8 cellular contexts compared by ENCODE assay signal in the genomic region with DNA sequence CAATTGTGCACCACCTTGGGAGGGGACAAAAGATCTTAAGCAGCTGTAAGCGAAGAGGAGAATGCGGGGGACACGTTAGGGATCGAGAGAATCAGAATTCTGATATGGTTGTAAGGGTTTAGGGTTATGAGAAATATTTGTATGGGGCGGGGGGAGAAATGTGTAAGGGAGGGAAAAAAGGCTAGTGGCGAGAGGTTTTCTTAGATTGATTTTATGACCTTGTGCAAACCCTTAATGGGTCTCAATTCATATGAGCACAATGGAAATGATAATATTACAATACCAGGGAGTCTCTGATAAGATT. TPM values are rescaled to one million over a fixed set of nuclear protein-coding genes. Genes with fewer than 3 reads are reported as not detected.
DNase-seq lines count a peak whose midpoint lies in the region; ATAC-seq and TF ChIP-seq lines count a peak whose summit lies in the region.

No MANE protein-coding gene starts in this region.

- peaks cover 5 to 33% of the 10 kb centered on the region in 2 experiments; a peak in 2 of 4 replicates for H3K79me1 ChIP-seq in IMR-90 (ENCODE audit: low read depth in 1 of 2, low read length in 2 of 2)

- no peaks in the 10 kb centered on the region for H3K4me1 ChIP-seq in IMR-90 (ENCODE audit: control insufficient read depth, insufficient read depth, low read length)
- peaks cover 13% of the 10 kb centered on the region for H3K4me1 ChIP-seq in mucosa of stomach (ENCODE audit: control insufficient read depth, insufficient read depth, low read length)

- H3K27ac ChIP-seq in 22Rv1 (peak overlapping the region; percentile 79), IMR-90 (ENCODE audit: insufficient read depth, low read length) (peak overlapping the region; percentile 91)

- peak overlapping the region; percentile 98 for H3K56ac ChIP-seq in IMR-90 (ENCODE audit: extremely low read depth, insufficient read depth, low read length)

- H2BK5ac ChIP-seq in IMR-90 (ENCODE audit: low read depth, low read length, poor library complexity, severe bottlenecking): peak overlapping the region; percentile 47

- H3K27me3 ChIP-seq in IMR-90 (ENCODE audit: control insufficient read depth, insufficient read depth, low read length): no peaks in the 10 kb centered on the region
- H3K27me3 ChIP-seq in mucosa of stomach (ENCODE audit: control insufficient read depth, insufficient read depth, low read length): no peaks in the 10 kb centered on the region

- in situ Hi-C loops in IMR-90 (cut with MboI; ENCODE audit: low sequenced_read_pairs) (no loop called here), GM13976 (cut with MboI; ENCODE audit: low sequenced_read_pairs, unreplicated experiment) (no loop called here)

- H3K14ac ChIP-seq in IMR-90 (replicated peaks; ENCODE audit: low read depth, low read length): peak overlapping the region; percentile 94

- H2AK5ac ChIP-seq in IMR-90 (ENCODE audit: low read depth, low read length): no peak overlapping the region

- peak overlapping the region; percentile 90 for H2BK120ac ChIP-seq in IMR-90 (ENCODE audit: low read depth, low read length)

- peak overlapping the region; percentile 56 for H2AK9ac ChIP-seq in IMR-90 (replicated peaks; ENCODE audit: low read depth, low read length, poor library complexity)

- H3K36me3 ChIP-seq in IMR-90 (ENCODE audit: control insufficient read depth, insufficient read depth, low read length) (peaks cover 2% of the 10 kb centered on the region), mucosa of stomach (ENCODE audit: control insufficient read depth, insufficient read depth, low read length) (no peaks in the 10 kb centered on the region)

- WGBS in IMR-90 (ENCODE audit: extremely low coverage in 2 of 2, insufficient read length in 1 of 2), 2 experiments: 0 to 100% methylated on average over 2 to 5 of the region's 6 CpGs

- peaks cover 38% of the 10 kb centered on the region for H3K4me1 Mint-ChIP-seq in central memory CD8-positive, alpha-beta T cell

- H2AFZ ChIP-seq in IMR-90 (replicated peaks; ENCODE audit: low read length, poor library complexity): peak overlapping the region; percentile 95

- no peak overlapping the region for H2BK20ac ChIP-seq in IMR-90 (ENCODE audit: low read depth, low read length)

- no peak overlapping the region for H2BK15ac ChIP-seq in IMR-90 (ENCODE audit: low read depth, low read length)

- H3K36me3 Mint-ChIP-seq in central memory CD8-positive, alpha-beta T cell (ENCODE audit: insufficient read depth): peaks cover 11% of the 10 kb centered on the region

- H3K4me3 Mint-ChIP-seq in central memory CD8-positive, alpha-beta T cell: peak overlapping the region; percentile 93

- no peaks in the 10 kb centered on the region for H3K27me3 Mint-ChIP-seq in central memory CD8-positive, alpha-beta T cell

- peak overlapping the region; percentile 91 for H4K5ac ChIP-seq in IMR-90 (ENCODE audit: low read depth, low read length)

- no peaks in the 10 kb centered on the region for H3K9me3 ChIP-seq in IMR-90 (ENCODE audit: control insufficient read depth, insufficient read depth, low read length)
- H3K9me3 ChIP-seq in mucosa of stomach (ENCODE audit: control insufficient read depth, low read length): no peaks in the 10 kb centered on the region

- CTCF ChIA-PET in IMR-90 (lab: Yijun Ruan, JAX): no interaction called here

- TF ChIP-seq CTCF in 22Rv1 (IDR thresholded peaks at IDR 0.05): no peak
- TF ChIP-seq CTCF in IMR-90 (conservative IDR thresholded peaks at IDR 0.05; ENCODE audit: low read depth, low read length): no peak
- no peak for TF ChIP-seq CTCF in GM13976 (IDR thresholded peaks at IDR 0.05; ENCODE audit: borderline replicate concordance, control extremely low read depth, extremely low read depth, insufficient read depth, missing control alignments)

- H3K27ac Mint-ChIP-seq in central memory CD8-positive, alpha-beta T cell (ENCODE audit: low read depth): peak overlapping the region; percentile 90

- no peak for TF ChIP-seq RAD21 in IMR-90 (IDR thresholded peaks at IDR 0.05; ENCODE audit: low read length)

- H4K91ac ChIP-seq in IMR-90 (ENCODE audit: insufficient read depth, low read depth, low read length): peak overlapping the region; percentile 78

- no peaks in the 10 kb centered on the region for H3K9me3 Mint-ChIP-seq in central memory CD8-positive, alpha-beta T cell

- ATAC-seq in IMR-90 (ENCODE audit: low read depth) (no peak), HG03442 (IDR thresholded peaks at IDR 0.05; ENCODE audit: unreplicated experiment) (no peak), GM19351 (IDR thresholded peaks at IDR 0.05; ENCODE audit: unreplicated experiment) (no peak)
- peak; percentile 5 for ATAC-seq in central memory CD8-positive, alpha-beta T cell (replicated peaks; ENCODE audit: extremely low read depth, poor library complexity, severe bottlenecking)

- POLR2A ChIA-PET in IMR-90 (lab: Charles Lee; ENCODE audit: unreplicated experiment): no interaction called here

- H4K8ac ChIP-seq in IMR-90 (ENCODE audit: low read depth in 2 of 2, low read length in 2 of 2): peak overlapping the region; percentile 83 to 96

- H3K9me1 ChIP-seq in IMR-90 (ENCODE audit: insufficient read depth, low read length): no peaks in the 10 kb centered on the region; the same call in 1 of the 2 replicates

- peak overlapping the region; percentile 90 for H3K4me2 ChIP-seq in IMR-90 (ENCODE audit: low read depth, low read length)

- dilution Hi-C loops in IMR-90 (cut with HindIII; ENCODE audit: low sequenced_read_pairs, unreplicated experiment): no loop called here

- DNase-seq in IMR-90 (no peak), GM13976 (ENCODE audit: low spot score) (no peak), glomerular visceral epithelial cell (ENCODE audit: extremely low spot score) (no peak)
- no peak for DNase-seq in central memory CD8-positive, alpha-beta T cell (ENCODE audit: low spot score in 2 of 2)

- H4K20me1 ChIP-seq in IMR-90 (ENCODE audit: insufficient read depth, low read length): no peaks in the 10 kb centered on the region; the same call in 1 of the 2 replicates

- TF ChIP-seq POLR2A in IMR-90 (IDR thresholded peaks at IDR 0.05; ENCODE audit: low read depth, low read length): no peak

- peak overlapping the region; percentile 63; the same call in 1 of the 2 replicates for H3K18ac ChIP-seq in IMR-90 (ENCODE audit: low read depth, low read length)

- peak overlapping the region; percentile 94 for H3K23ac ChIP-seq in IMR-90 (ENCODE audit: low read depth, low read length)

- H3K4ac ChIP-seq in IMR-90 (ENCODE audit: low read depth, low read length): peak overlapping the region; percentile 86

- intact Hi-C loops in IMR-90 (cut with micrococcal nuclease): loop anchor here (2.0 to 5.0 kb wide), 2 partner anchors 45 to 112 kb away; a partner anchor contains a TSS

- H3K9ac ChIP-seq in IMR-90 (ENCODE audit: low read depth, low read length): peak overlapping the region; percentile 98
- H3K9ac ChIP-seq in mucosa of stomach (ENCODE audit: low read length): peak overlapping the region; percentile 98

- BruUV-seq in IMR-90 (replicated peaks; lab: Mats Ljungman, UMichigan): no TSS peak

- peak overlapping the region; percentile 93 for H3K4me3 ChIP-seq in IMR-90 (ENCODE audit: insufficient read depth, low read depth, low read length)
- H3K4me3 ChIP-seq in mucosa of stomach (ENCODE audit: low read length): peak overlapping the region; percentile 98

TF ChIP-seq in IMR-90, 13 proteins besides CTCF, POLR2A, EP300 and RAD21:
- TF ChIP-seq RCOR1 (IDR thresholded peaks at IDR 0.05; ENCODE audit: insufficient replicate concordance, low read length) (no peak), NFE2L2 (IDR thresholded peaks at IDR 0.05; ENCODE audit: low read depth, low read length) (no peak), SMC3 (IDR thresholded peaks at IDR 0.05; ENCODE audit: low read depth, low read length) (no peak), BHLHE40 (IDR thresholded peaks at IDR 0.05; ENCODE audit: low read depth, low read length) (no peak), FOS (IDR thresholded peaks at IDR 0.05; ENCODE audit: low read depth, low read length) (no peak), RFX5 (IDR thresholded peaks at IDR 0.05; ENCODE audit: low read depth, low read length) (no peak), MAFK (IDR thresholded peaks at IDR 0.05; ENCODE audit: low read depth, low read length) (no peak), MXI1 (IDR thresholded peaks at IDR 0.05; ENCODE audit: borderline replicate concordance, low read depth, low read length) (no peak), MAZ (IDR thresholded peaks at IDR 0.05; ENCODE audit: borderline replicate concordance, low read depth, low read length) (no peak), CHD1 (IDR thresholded peaks at IDR 0.05; ENCODE audit: low read depth, low read length) (no peak), CEBPB (IDR thresholded peaks at IDR 0.05; ENCODE audit: low read depth, low read length) (no peak)
- TF ChIP-seq, protein P1, sequence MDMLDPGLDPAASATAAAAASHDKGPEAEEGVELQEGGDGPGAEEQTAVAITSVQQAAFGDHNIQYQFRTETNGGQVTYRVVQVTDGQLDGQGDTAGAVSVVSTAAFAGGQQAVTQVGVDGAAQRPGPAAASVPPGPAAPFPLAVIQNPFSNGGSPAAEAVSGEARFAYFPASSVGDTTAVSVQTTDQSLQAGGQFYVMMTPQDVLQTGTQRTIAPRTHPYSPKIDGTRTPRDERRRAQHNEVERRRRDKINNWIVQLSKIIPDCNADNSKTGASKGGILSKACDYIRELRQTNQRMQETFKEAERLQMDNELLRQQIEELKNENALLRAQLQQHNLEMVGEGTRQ (IDR thresholded peaks at IDR 0.05; ENCODE audit: low read depth, low read length): no peak
- TF ChIP-seq, protein P2, sequence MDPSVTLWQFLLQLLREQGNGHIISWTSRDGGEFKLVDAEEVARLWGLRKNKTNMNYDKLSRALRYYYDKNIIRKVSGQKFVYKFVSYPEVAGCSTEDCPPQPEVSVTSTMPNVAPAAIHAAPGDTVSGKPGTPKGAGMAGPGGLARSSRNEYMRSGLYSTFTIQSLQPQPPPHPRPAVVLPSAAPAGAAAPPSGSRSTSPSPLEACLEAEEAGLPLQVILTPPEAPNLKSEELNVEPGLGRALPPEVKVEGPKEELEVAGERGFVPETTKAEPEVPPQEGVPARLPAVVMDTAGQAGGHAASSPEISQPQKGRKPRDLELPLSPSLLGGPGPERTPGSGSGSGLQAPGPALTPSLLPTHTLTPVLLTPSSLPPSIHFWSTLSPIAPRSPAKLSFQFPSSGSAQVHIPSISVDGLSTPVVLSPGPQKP (IDR thresholded peaks at IDR 0.05; ENCODE audit: borderline replicate concordance, low read depth, low read length): no peak

RNA-seq across cellular contexts. Expression of a gene that starts 0.4 kb away (rescaled TPM):
- total RNA-seq in IMR-90 (2012; rRNA removed): 112 and 124 TPM in 2 replicates
- polyA plus RNA-seq in IMR-90 (2012; rRNA removed): 63.2 and 71.0 TPM in 2 replicates
- polyA plus RNA-seq in IMR-90 (2012; cell fraction: cytosol; rRNA removed): 51.2 and 58.9 TPM in 2 replicates
- 30.2 and 33.8 TPM in 2 replicates for polyA plus RNA-seq in IMR-90 (2012; cell fraction: nucleus; rRNA removed; ENCODE audit: low replicate concordance)

RNA-seq across cellular contexts. Expression of a gene that starts 0.5 kb away (rescaled TPM):
- total RNA-seq in IMR-90 (2012; rRNA removed): 0.54 and 0.56 TPM in 2 replicates
- 0.22 and 0.55 TPM in 2 replicates for polyA plus RNA-seq in IMR-90 (2012; rRNA removed)
- polyA plus RNA-seq in IMR-90 (2012; cell fraction: cytosol; rRNA removed): 0.16 and 0.68 TPM in 2 replicates
- 0.07 and 0.52 TPM in 2 replicates for polyA plus RNA-seq in IMR-90 (2012; cell fraction: nucleus; rRNA removed; ENCODE audit: low replicate concordance)
